Comparison of ENCODE assay signal across 22 cellular contexts in genomic region chr5:63564789-63565188, GRCh38.
"Had no signal": no experiment of that assay in that cellular context is flagged by ENCODE, and none has a peak within 500 bp of the region (broad histone marks: within the 10 kb centered on the region; RNA-seq: fewer than 3 reads in every experiment).

No MANE protein-coding gene starts in this region.

- H3K4me1 ChIP-seq: gastrocnemius medialis, uterus had no signal

- H3K9me3 ChIP-seq: gastrocnemius medialis, neutrophil, uterus had no signal

- H3K27ac ChIP-seq: epithelial cell of prostate, gastrocnemius medialis, neutrophil, skin epidermis, uterus had no signal

- H3K4me3 ChIP-seq: gastrocnemius medialis, skin epidermis, uterus had no signal

- H3K27me3 ChIP-seq: gastrocnemius medialis, neutrophil, uterus had no signal

- H3K36me3 ChIP-seq: gastrocnemius medialis, neutrophil, uterus had no signal

- DNase-seq: activated B cell treated with CpG ODN at 0.5 μM for 24 hours; activated CD4-positive, alpha-beta T cell treated with anti-CD3 and anti-CD28 coated beads, Interleukin-2, amount 50 U/mL, for 1 hour; activated CD8-positive, alpha-beta T cell treated with anti-CD3 and anti-CD28 coated beads for 36 hours; activated naive CD4-positive, alpha-beta T cell; activated T-cell treated with anti-CD3 and anti-CD28 coated beads, Interleukin-2, amount 50 U/mL, for 4 hours; anterior cingulate cortex; dermis blood vessel endothelial cell; effector CD4-positive, alpha-beta T cell; gastrocnemius medialis; glutamatergic neuron; islet precursor cell; left ventricle myocardium superior; retina; stimulated activated CD4-positive, alpha-beta T cell treated with anti-CD3 and anti-CD28 coated beads, Interleukin-12 subunit alpha, Interleukin-12 subunit beta, amount 100 ng/mL, for 4 hours; stimulated activated CD4-positive, alpha-beta T cell treated with anti-CD3 and anti-CD28 coated beads, Interleukin-4, amount 100 ng/mL, for 1 hour; stimulated activated naive CD8-positive, alpha-beta T cell treated with anti-CD3 and anti-CD28 coated beads, Interleukin-15, amount 100 ng/mL, for 72 hours; substantia nigra; T-helper 2 cell; uterus had no signal
